7 cellular contexts compared by ENCODE assay signal in genomic region chr17:78381601-78382168, GRCh38. TPM values are rescaled to one million over a fixed set of nuclear protein-coding genes. Genes with fewer than 3 reads are reported as not detected.
DNase-seq lines count a peak whose midpoint lies in the region; ATAC-seq and TF ChIP-seq lines count a peak whose summit lies in the region.

No MANE protein-coding gene starts in this region.

- peak; percentile 27 for ATAC-seq in HG03196 (IDR thresholded peaks at IDR 0.05; ENCODE audit: unreplicated experiment)
- ATAC-seq in WTC11, result peak; percentile 76
- no peak for ATAC-seq in GM19395 (IDR thresholded peaks at IDR 0.05; ENCODE audit: unreplicated experiment)

- H3K4me3 Mint-ChIP-seq in WTC11, result peak overlapping the region; percentile 34

- peak overlapping the region; percentile 21 for H3K4me3 ChIP-seq in epithelial cell of proximal tubule (ENCODE audit: low read depth, low read length)

- peaks cover 2% of the 10 kb centered on the region for H3K36me3 Mint-ChIP-seq in WTC11

- H3K9me3 Mint-ChIP-seq in WTC11, result no peaks in the 10 kb centered on the region

- POLR2A ChIA-PET in WTC11 (lab: Charles Lee), result no interaction called here

- peaks cover 68% of the 10 kb centered on the region for H3K4me1 Mint-ChIP-seq in WTC11

- no peaks in the 10 kb centered on the region for H3K27me3 Mint-ChIP-seq in WTC11 (ENCODE audit: low read depth)

- intact Hi-C loops in posterior vena cava (cut with DNase I), result no loop called here

- no peak for DNase-seq in WTC11 (ENCODE audit: low spot score)
- peak; percentile 96 for DNase-seq in epithelial cell of proximal tubule (ENCODE audit: low read depth)
- DNase-seq in stimulated activated CD4-positive, alpha-beta T cell treated with anti-CD3 and anti-CD28 coated beads, Interleukin-2, amount 100 ng/mL, for 4 hours (ENCODE audit: low read depth), result peak; percentile 56
- no peak for DNase-seq in posterior vena cava (ENCODE audit: low spot score)
- DNase-seq in NCI-H82 (lab: John Stamatoyannopoulos, UW), result no peak

- H3K27ac Mint-ChIP-seq in WTC11, result peak overlapping the region; percentile 92

- CTCF ChIA-PET in WTC11 (lab: Charles Lee), result interaction anchor here (0.7 to 3.1 kb wide), 5 partner anchors 10 to 40 kb away, joined by 3 to 18 read pairs (median 5); no protein-coding TSS in a partner anchor

- no peak for TF ChIP-seq CTCF in WTC11 (IDR thresholded peaks at IDR 0.05)
- no peak for TF ChIP-seq CTCF in epithelial cell of proximal tubule (conservative IDR thresholded peaks at IDR 0.05; ENCODE audit: low read depth, low read length)

TF ChIP-seq in WTC11, 78 proteins besides CTCF, POLR2A, EP300 and RAD21:
- TF ChIP-seq USF1 (CRISPR knock-in tag; IDR thresholded peaks at IDR 0.05) (no peak), FOXK1 (CRISPR knock-in tag; IDR thresholded peaks at IDR 0.05) (0 out of 2 replicates have a peak, but pooled peaks have one; percentile 27)
TF ChIP-seq in WTC11: peak in this region for 1.

RNA-seq across cellular contexts. Expression of gene PGS1, which starts 3.2 kb away (rescaled TPM):
- total RNA-seq in WTC11 (2021) (45.4 to 51.4 TPM (median 47.0 TPM) in 3 replicates), epithelial cell of proximal tubule (28.7 and 40.6 TPM in 2 replicates), posterior vena cava (10 to 100 TPM; 33.6 to 33.7 TPM)

RNA-seq across cellular contexts. Expression of gene SOCS3, which starts 21.8 kb away (rescaled TPM):
- total RNA-seq in WTC11 (2021) (23.8 to 24.6 TPM (median 24.2 TPM) in 3 replicates), epithelial cell of proximal tubule (42.8 and 69.2 TPM in 2 replicates), posterior vena cava (10 to 100 TPM; 47.4 to 85.2 TPM)

Comparison
In these comparisons a context has a peak if more than half of its experiments do, and no peak if none do; other contexts are left out.
1. DNase-seq: peak in epithelial cell of proximal tubule (single experiment) and stimulated activated CD4-positive, alpha-beta T cell treated with anti-CD3 and anti-CD28 coated beads, Interleukin-2, amount 100 ng/mL, for 4 hours (single experiment); none in WTC11 (single experiment), posterior vena cava (single experiment) and NCI-H82 (single experiment).